ENCODE assay signal across 2 cellular contexts in the genomic region with DNA sequence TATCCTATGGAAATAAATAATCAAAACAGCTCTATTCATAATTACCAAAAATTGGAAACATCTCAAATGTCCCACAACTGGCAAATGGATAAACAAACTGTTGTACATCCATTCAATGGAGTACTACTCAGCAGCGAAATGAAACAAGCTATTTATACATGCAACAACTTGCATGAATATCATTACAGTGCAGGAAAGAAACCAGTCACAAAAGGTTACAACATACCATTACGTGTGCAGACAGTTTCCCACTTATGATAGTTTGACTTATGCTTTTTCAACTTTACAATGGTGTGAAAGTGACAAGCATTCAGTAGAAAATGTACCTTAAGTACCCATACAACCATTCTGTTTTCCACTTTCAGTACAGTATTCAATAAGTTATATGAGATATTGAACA.
TF ChIP-seq lines count a peak whose summit lies in the region.

No MANE protein-coding gene starts in this region.

TF ChIP-seq in SK-N-SH treated with all-trans-retinoic acid at 6 μM for 48 hours, 23 proteins besides CTCF, POLR2A, EP300 and RAD21 (continued from another document):
- TF ChIP-seq, protein P1, sequence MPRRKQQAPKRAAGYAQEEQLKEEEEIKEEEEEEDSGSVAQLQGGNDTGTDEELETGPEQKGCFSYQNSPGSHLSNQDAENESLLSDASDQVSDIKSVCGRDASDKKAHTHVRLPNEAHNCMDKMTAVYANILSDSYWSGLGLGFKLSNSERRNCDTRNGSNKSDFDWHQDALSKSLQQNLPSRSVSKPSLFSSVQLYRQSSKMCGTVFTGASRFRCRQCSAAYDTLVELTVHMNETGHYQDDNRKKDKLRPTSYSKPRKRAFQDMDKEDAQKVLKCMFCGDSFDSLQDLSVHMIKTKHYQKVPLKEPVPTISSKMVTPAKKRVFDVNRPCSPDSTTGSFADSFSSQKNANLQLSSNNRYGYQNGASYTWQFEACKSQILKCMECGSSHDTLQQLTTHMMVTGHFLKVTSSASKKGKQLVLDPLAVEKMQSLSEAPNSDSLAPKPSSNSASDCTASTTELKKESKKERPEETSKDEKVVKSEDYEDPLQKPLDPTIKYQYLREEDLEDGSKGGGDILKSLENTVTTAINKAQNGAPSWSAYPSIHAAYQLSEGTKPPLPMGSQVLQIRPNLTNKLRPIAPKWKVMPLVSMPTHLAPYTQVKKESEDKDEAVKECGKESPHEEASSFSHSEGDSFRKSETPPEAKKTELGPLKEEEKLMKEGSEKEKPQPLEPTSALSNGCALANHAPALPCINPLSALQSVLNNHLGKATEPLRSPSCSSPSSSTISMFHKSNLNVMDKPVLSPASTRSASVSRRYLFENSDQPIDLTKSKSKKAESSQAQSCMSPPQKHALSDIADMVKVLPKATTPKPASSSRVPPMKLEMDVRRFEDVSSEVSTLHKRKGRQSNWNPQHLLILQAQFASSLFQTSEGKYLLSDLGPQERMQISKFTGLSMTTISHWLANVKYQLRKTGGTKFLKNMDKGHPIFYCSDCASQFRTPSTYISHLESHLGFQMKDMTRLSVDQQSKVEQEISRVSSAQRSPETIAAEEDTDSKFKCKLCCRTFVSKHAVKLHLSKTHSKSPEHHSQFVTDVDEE (CRISPR knock-in tag; IDR thresholded peaks at IDR 0.05), result no peak

TF ChIP-seq in SK-N-SH, 30 proteins besides CTCF, POLR2A, EP300 and RAD21 (continued from another document):
- TF ChIP-seq, protein P2, sequence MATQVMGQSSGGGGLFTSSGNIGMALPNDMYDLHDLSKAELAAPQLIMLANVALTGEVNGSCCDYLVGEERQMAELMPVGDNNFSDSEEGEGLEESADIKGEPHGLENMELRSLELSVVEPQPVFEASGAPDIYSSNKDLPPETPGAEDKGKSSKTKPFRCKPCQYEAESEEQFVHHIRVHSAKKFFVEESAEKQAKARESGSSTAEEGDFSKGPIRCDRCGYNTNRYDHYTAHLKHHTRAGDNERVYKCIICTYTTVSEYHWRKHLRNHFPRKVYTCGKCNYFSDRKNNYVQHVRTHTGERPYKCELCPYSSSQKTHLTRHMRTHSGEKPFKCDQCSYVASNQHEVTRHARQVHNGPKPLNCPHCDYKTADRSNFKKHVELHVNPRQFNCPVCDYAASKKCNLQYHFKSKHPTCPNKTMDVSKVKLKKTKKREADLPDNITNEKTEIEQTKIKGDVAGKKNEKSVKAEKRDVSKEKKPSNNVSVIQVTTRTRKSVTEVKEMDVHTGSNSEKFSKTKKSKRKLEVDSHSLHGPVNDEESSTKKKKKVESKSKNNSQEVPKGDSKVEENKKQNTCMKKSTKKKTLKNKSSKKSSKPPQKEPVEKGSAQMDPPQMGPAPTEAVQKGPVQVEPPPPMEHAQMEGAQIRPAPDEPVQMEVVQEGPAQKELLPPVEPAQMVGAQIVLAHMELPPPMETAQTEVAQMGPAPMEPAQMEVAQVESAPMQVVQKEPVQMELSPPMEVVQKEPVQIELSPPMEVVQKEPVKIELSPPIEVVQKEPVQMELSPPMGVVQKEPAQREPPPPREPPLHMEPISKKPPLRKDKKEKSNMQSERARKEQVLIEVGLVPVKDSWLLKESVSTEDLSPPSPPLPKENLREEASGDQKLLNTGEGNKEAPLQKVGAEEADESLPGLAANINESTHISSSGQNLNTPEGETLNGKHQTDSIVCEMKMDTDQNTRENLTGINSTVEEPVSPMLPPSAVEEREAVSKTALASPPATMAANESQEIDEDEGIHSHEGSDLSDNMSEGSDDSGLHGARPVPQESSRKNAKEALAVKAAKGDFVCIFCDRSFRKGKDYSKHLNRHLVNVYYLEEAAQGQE (IDR thresholded peaks at IDR 0.05; ENCODE audit: low read depth, low read length), result no peak
- no peak for TF ChIP-seq FOXM1 (IDR thresholded peaks at IDR 0.05; ENCODE audit: low read depth)
- TF ChIP-seq GABPA (IDR thresholded peaks at IDR 0.05; ENCODE audit: low read depth), result no peak
- TF ChIP-seq FOSL2 (IDR thresholded peaks at IDR 0.05; ENCODE audit: borderline replicate concordance, low read depth), result no peak
- TF ChIP-seq USF2 (IDR thresholded peaks at IDR 0.05; ENCODE audit: borderline replicate concordance, low read depth, low read length), result no peak
- TF ChIP-seq RCOR1 (IDR thresholded peaks at IDR 0.05; ENCODE audit: low read length), result no peak
- no peak for TF ChIP-seq RXRA (IDR thresholded peaks at IDR 0.05; ENCODE audit: borderline replicate concordance, low read depth)
- TF ChIP-seq CHD2 (IDR thresholded peaks at IDR 0.05; ENCODE audit: low read length, partially characterized antibody), result no peak
- TF ChIP-seq, protein P3, sequence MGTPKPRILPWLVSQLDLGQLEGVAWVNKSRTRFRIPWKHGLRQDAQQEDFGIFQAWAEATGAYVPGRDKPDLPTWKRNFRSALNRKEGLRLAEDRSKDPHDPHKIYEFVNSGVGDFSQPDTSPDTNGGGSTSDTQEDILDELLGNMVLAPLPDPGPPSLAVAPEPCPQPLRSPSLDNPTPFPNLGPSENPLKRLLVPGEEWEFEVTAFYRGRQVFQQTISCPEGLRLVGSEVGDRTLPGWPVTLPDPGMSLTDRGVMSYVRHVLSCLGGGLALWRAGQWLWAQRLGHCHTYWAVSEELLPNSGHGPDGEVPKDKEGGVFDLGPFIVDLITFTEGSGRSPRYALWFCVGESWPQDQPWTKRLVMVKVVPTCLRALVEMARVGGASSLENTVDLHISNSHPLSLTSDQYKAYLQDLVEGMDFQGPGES (IDR thresholded peaks at IDR 0.05; ENCODE audit: low read depth, low read length), result no peak
- no peak for TF ChIP-seq TCF12 (IDR thresholded peaks at IDR 0.05)
- TF ChIP-seq MXI1 (IDR thresholded peaks at IDR 0.05; ENCODE audit: low read depth, low read length), result no peak
- no peak for TF ChIP-seq FOXJ3 (CRISPR knock-in tag; IDR thresholded peaks at IDR 0.05)
- no peak for TF ChIP-seq SMC3 (IDR thresholded peaks at IDR 0.05; ENCODE audit: low read depth, low read length)
